In genomic region chr17:38752119-38752929, GRCh38 we compare ENCODE assay signal across 8 cellular contexts.
A peak's percentile ranks its signal among the peaks of the same experiment; 100 is the strongest.
DNase-seq lines count a peak whose midpoint lies in the region; ATAC-seq lines count a peak whose summit lies in the region.

PSMB3 (plus strand) TSS chr17:38752741; CDS start chr17:38752827, 86 bp downstream.

- peak within 1 kb of the TSS; percentile 97 for H3K4me2 ChIP-seq in BLaER1

- H3K4me3 ChIP-seq in BLaER1 = peak within 1 kb of the TSS; percentile 94

- no peaks in the 10 kb centered on the region for H3K9me3 ChIP-seq in BLaER1

- peaks cover 37% of the 10 kb centered on the region for H3K36me3 ChIP-seq in BLaER1

- H3K27ac ChIP-seq in BLaER1 (peak within 1 kb of the TSS; percentile 92), cingulate gyrus (ENCODE audit: low read depth, low read length) (peak within 1 kb of the TSS; percentile 87), layer of hippocampus (ENCODE audit: low read depth, low read length) (peak within 1 kb of the TSS; percentile 67)

- H4K20me1 ChIP-seq in BLaER1 = peaks cover 52% of the 10 kb centered on the region

- peak; percentile 99 for DNase-seq in NCI-H526 (lab: John Stamatoyannopoulos, UW)
- DNase-seq in activated CD4-positive, alpha-beta T cell treated with anti-CD3 and anti-CD28 coated beads for 48 hours = peak; percentile 98
- DNase-seq in stimulated activated CD4-positive, alpha-beta T cell treated with anti-CD3 and anti-CD28 coated beads, Interleukin-1b, Interleukin-23, amount 100 ng/mL, for 24 hours (ENCODE audit: low read depth in 4 of 4, low spot score in 1 of 4) = peak; percentile 83 to 95 (median 90)

- peaks cover 50% of the 10 kb centered on the region for H3K4me1 ChIP-seq in BLaER1

- peaks cover 44% of the 10 kb centered on the region for H3K27me3 ChIP-seq in BLaER1
- H3K27me3 ChIP-seq in layer of hippocampus (ENCODE audit: control insufficient read depth, insufficient read depth, low read length) = no peaks in the 10 kb centered on the region

- ATAC-seq in GM19328 (IDR thresholded peaks at IDR 0.05; ENCODE audit: unreplicated experiment) (peak; percentile 85), HG03469 (IDR thresholded peaks at IDR 0.05; ENCODE audit: unreplicated experiment) (peak; percentile 58)

- H3K9ac ChIP-seq in BLaER1 = peak within 1 kb of the TSS; percentile 95

Comparison
In these comparisons a context has a peak if more than half of its experiments do, and no peak if none do; other contexts are left out.
1. Peak in every context shown above with its lines: DNase-seq, ATAC-seq, H3K4me3 ChIP-seq and H3K27ac ChIP-seq.